In the genomic region with DNA sequence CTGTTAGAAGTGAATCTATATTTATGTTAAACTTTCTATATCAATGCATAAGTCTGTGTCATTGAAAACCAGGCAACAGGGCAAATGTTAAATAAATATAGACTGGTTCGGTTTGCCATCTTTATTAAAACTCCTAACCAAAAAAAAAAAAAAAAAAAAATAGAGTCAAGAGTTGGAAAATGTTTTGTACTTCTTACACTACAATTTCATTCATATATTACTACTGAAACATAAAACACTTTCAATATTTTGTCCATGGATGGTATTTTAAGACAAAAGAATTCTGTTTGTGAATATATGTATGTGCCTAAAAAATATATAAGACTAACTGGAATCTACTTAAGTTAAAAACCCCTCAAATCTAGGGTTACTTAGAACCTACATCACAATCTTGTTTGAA, we compare ENCODE assay signal across 16 cellular contexts. TPM values are rescaled to one million over a fixed set of nuclear protein-coding genes. Genes with fewer than 3 reads are reported as not detected.
"Had no signal": no experiment of that assay in that cellular context is flagged by ENCODE, and none has a peak within 500 bp of the region (broad histone marks: within the 10 kb centered on the region; RNA-seq: fewer than 3 reads in every experiment).

No MANE protein-coding gene starts in this region.

- H3K9me3 ChIP-seq: heart right ventricle, sigmoid colon, suprapubic skin, upper lobe of left lung had no signal

- H3K36me3 Mint-ChIP-seq: T-cell had no signal

- H3K9me3 Mint-ChIP-seq: T-cell had no signal

- H3K36me3 ChIP-seq: heart right ventricle, sigmoid colon, suprapubic skin, upper lobe of left lung had no signal

- H3K4me3 ChIP-seq: sigmoid colon, suprapubic skin had no signal

- H3K27ac ChIP-seq: sigmoid colon, suprapubic skin, WERI-Rb-1 had no signal

- H3K27me3 ChIP-seq: upper lobe of left lung had no signal

- H3K27ac Mint-ChIP-seq: activated CD4-positive, alpha-beta T cell treated with anti-CD3 and anti-CD28 coated beads for 36 hours; activated CD8-positive, alpha-beta T cell treated with anti-CD3 and anti-CD28 coated beads, Interleukin-2, amount 10 ng/mL, durations not matched to agents 7 days and 5 days; T-cell had no signal

- DNase-seq: activated CD4-positive, alpha-beta T cell treated with anti-CD3 and anti-CD28 coated beads for 36 hours; activated CD8-positive, alpha-beta memory T cell treated with anti-CD3 and anti-CD28 coated beads, Interleukin-2, amount 50 U/mL, for 48 hours; activated CD8-positive, alpha-beta T cell treated with anti-CD3 and anti-CD28 coated beads, Interleukin-2, amount 10 ng/mL, durations not matched to agents 7 days and 5 days; aorta; foreskin melanocyte; heart right ventricle; midbrain; sigmoid colon; stimulated activated CD4-positive, alpha-beta T cell treated with anti-CD3 and anti-CD28 coated beads, Interleukin-12 subunit alpha, Interleukin-12 subunit beta, amount 100 ng/mL, for 4 hours; stimulated activated CD8-positive, alpha-beta memory T cell treated with anti-CD3 and anti-CD28 coated beads, Interleukin-4, amount 100 ng/mL, for 48 hours; stimulated activated naive CD8-positive, alpha-beta T cell treated with anti-CD3 and anti-CD28 coated beads, Interleukin-15, Interleukin-2, amounts not matched to agents 100 U/mL and 50 U/mL, for 24 hours; T-cell; upper lobe of left lung; WERI-Rb-1 had no signal

- H3K4me3 Mint-ChIP-seq: activated CD4-positive, alpha-beta T cell treated with anti-CD3 and anti-CD28 coated beads for 36 hours; activated CD8-positive, alpha-beta T cell treated with anti-CD3 and anti-CD28 coated beads, Interleukin-2, amount 10 ng/mL, durations not matched to agents 7 days and 5 days; T-cell had no signal

RNA-seq across cellular contexts. Expression of a gene that starts 5.2 kb away (rescaled TPM):
- total RNA-seq: activated CD8-positive, alpha-beta T cell treated with anti-CD3 and anti-CD28 coated beads, Interleukin-2, amount 10 ng/mL, durations not matched to agents 7 days and 5 days; bronchial epithelial cell had no signal
